Comparison of ENCODE assay signal across 2 cellular contexts in genomic region chr21:44818636-44819011, GRCh38.
A peak's percentile ranks its signal among the peaks of the same experiment; 100 is the strongest.
TF ChIP-seq lines count a peak whose summit lies in the region.

No MANE protein-coding gene starts in this region.

TF ChIP-seq in GM12878, 131 proteins besides CTCF, POLR2A, EP300 and RAD21:
- TF ChIP-seq ZSCAN29 (IDR thresholded peaks at IDR 0.05), result no peak
- TF ChIP-seq TBL1XR1 (IDR thresholded peaks at IDR 0.05; ENCODE audit: low read depth, low read length), result no peak
- no peak for TF ChIP-seq ZBTB33 (IDR thresholded peaks at IDR 0.05)
- TF ChIP-seq CHD1 (IDR thresholded peaks at IDR 0.05; ENCODE audit: low read depth, low read length), result no peak
- no peak for TF ChIP-seq HCFC1 (IDR thresholded peaks at IDR 0.05; ENCODE audit: low read length)
- TF ChIP-seq NFIC (IDR thresholded peaks at IDR 0.05; ENCODE audit: low read depth, low read length), result no peak
- no peak for TF ChIP-seq IKZF1 (conservative IDR thresholded peaks at IDR 0.05)
- TF ChIP-seq NFYA (IDR thresholded peaks at IDR 0.05; ENCODE audit: borderline replicate concordance, low read depth, low read length), result no peak
- no peak for TF ChIP-seq NR2C1 (IDR thresholded peaks at IDR 0.05)

TF ChIP-seq in HepG2, 621 proteins besides CTCF, POLR2A, EP300 and RAD21:
- TF ChIP-seq ZBTB33 (CRISPR knock-in tag; IDR thresholded peaks at IDR 0.05) (peak; percentile 28; the same call in 1 of the 2 replicates), ZNF777 (CRISPR knock-in tag; IDR thresholded peaks at IDR 0.05) (no peak), ZNF766 (CRISPR knock-in tag; IDR thresholded peaks at IDR 0.05; ENCODE audit: borderline replicate concordance) (no peak), RBFOX2 (IDR thresholded peaks at IDR 0.05; ENCODE audit: low read depth, low read length) (no peak), HNRNPLL (IDR thresholded peaks at IDR 0.05; ENCODE audit: low read depth, low read length, poor library complexity, severe bottlenecking) (peak; percentile 6), RELA (CRISPR knock-in tag; IDR thresholded peaks at IDR 0.05) (no peak), HES4 (CRISPR knock-in tag; IDR thresholded peaks at IDR 0.05; ENCODE audit: borderline replicate concordance) (no peak; the same call in 1 of the 2 replicates), HMG20B (CRISPR knock-in tag; conservative IDR thresholded peaks at IDR 0.05) (no peak), NCOA1 (CRISPR knock-in tag; IDR thresholded peaks at IDR 0.05) (no peak), AGO2 (optimal IDR thresholded peaks at IDR 0.05; ENCODE audit: low read depth, low read length) (peak; percentile 50), ZNF329 (CRISPR knock-in tag; IDR thresholded peaks at IDR 0.05; ENCODE audit: low read depth) (0 out of 2 replicates have a peak, but pooled peaks have one; percentile 26), BORCS8-MEF2B (CRISPR knock-in tag; IDR thresholded peaks at IDR 0.05) (0 out of 2 replicates have a peak, but pooled peaks have one; percentile 7), NPAS2 (CRISPR knock-in tag; IDR thresholded peaks at IDR 0.05; ENCODE audit: borderline replicate concordance) (peak; percentile 60; the same call in 1 of the 2 replicates), HNRNPL (IDR thresholded peaks at IDR 0.05; ENCODE audit: low read depth, low read length) (0 out of 2 replicates have a peak, but pooled peaks have one; percentile 33), CAMTA2 (CRISPR knock-in tag; IDR thresholded peaks at IDR 0.05; ENCODE audit: borderline replicate concordance) (0 out of 2 replicates have a peak, but pooled peaks have one; percentile 38), BHLHE40 (IDR thresholded peaks at IDR 0.05; ENCODE audit: low read length) (no peak), ZNF83 (CRISPR knock-in tag; IDR thresholded peaks at IDR 0.05; ENCODE audit: borderline replicate concordance) (no peak), THAP7 (CRISPR knock-in tag; IDR thresholded peaks at IDR 0.05) (no peak), ZBTB38 (CRISPR knock-in tag; IDR thresholded peaks at IDR 0.05) (peak; percentile 85)
- TF ChIP-seq, protein P1, sequence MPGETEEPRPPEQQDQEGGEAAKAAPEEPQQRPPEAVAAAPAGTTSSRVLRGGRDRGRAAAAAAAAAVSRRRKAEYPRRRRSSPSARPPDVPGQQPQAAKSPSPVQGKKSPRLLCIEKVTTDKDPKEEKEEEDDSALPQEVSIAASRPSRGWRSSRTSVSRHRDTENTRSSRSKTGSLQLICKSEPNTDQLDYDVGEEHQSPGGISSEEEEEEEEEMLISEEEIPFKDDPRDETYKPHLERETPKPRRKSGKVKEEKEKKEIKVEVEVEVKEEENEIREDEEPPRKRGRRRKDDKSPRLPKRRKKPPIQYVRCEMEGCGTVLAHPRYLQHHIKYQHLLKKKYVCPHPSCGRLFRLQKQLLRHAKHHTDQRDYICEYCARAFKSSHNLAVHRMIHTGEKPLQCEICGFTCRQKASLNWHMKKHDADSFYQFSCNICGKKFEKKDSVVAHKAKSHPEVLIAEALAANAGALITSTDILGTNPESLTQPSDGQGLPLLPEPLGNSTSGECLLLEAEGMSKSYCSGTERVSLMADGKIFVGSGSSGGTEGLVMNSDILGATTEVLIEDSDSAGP (CRISPR knock-in tag; IDR thresholded peaks at IDR 0.05; ENCODE audit: borderline replicate concordance), result peak; percentile 33; the same call in 1 of the 2 replicates
- TF ChIP-seq, protein P2, sequence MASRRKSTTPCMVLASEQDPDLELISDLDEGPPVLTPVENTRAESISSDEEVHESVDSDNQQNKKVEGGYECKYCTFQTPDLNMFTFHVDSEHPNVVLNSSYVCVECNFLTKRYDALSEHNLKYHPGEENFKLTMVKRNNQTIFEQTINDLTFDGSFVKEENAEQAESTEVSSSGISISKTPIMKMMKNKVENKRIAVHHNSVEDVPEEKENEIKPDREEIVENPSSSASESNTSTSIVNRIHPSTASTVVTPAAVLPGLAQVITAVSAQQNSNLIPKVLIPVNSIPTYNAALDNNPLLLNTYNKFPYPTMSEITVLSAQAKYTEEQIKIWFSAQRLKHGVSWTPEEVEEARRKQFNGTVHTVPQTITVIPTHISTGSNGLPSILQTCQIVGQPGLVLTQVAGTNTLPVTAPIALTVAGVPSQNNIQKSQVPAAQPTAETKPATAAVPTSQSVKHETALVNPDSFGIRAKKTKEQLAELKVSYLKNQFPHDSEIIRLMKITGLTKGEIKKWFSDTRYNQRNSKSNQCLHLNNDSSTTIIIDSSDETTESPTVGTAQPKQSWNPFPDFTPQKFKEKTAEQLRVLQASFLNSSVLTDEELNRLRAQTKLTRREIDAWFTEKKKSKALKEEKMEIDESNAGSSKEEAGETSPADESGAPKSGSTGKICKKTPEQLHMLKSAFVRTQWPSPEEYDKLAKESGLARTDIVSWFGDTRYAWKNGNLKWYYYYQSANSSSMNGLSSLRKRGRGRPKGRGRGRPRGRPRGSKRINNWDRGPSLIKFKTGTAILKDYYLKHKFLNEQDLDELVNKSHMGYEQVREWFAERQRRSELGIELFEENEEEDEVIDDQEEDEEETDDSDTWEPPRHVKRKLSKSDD (CRISPR knock-in tag; IDR thresholded peaks at IDR 0.05; ENCODE audit: low read depth), result peak; percentile 32; the same call in 1 of the 2 replicates
